Comparison of ENCODE assay signal across 4 cellular contexts in genomic region chr16:22172642-22173041, GRCh38. TPM values are rescaled to one million over a fixed set of nuclear protein-coding genes. Genes with fewer than 3 reads are reported as not detected.
"Had no signal": no experiment of that assay in that cellular context is flagged by ENCODE, and none has a peak within 500 bp of the region (broad histone marks: within the 10 kb centered on the region; RNA-seq: fewer than 3 reads in every experiment).

No MANE protein-coding gene starts in this region.

RNA-seq across cellular contexts. Expression of gene SDR42E2, which starts 10.3 kb away (rescaled TPM):
- total RNA-seq: LHCN-M2, M059J, MCF 10A, NCI-H460 had no signal
